ENCODE assay signal across 9 cellular contexts in genomic region chr3:73623996-73624362, GRCh38. TPM values are rescaled to one million over a fixed set of nuclear protein-coding genes. Genes with fewer than 3 reads are reported as not detected.
A peak's percentile ranks its signal among the peaks of the same experiment; 100 is the strongest.
DNase-seq lines count a peak whose midpoint lies in the region; ATAC-seq and TF ChIP-seq lines count a peak whose summit lies in the region.
"Had no signal": no experiment of that assay in that cellular context is flagged by ENCODE, and none has a peak within 500 bp of the region (broad histone marks: within the 10 kb centered on the region; RNA-seq: fewer than 3 reads in every experiment).

No MANE protein-coding gene starts in this region.

- H2AFZ ChIP-seq in OCI-LY7 (ENCODE audit: low read length) = no peak overlapping the region

- H3K27me3 Mint-ChIP-seq in activated T-helper 17 cell treated with anti-CD3 and anti-CD28 coated beads, Interleukin-2, amount 50 U/mL, for 72 hours = peaks cover 6% of the 10 kb centered on the region
- peaks cover 15 to 21% (median 20%) of the 10 kb centered on the region in 5 donors for H3K27me3 Mint-ChIP-seq in naive thymus-derived CD4-positive, alpha-beta T cell

- H4K20me1 ChIP-seq in OCI-LY7 (ENCODE audit: insufficient read depth, low read length) = no peaks in the 10 kb centered on the region

- CTCF ChIA-PET in naive thymus-derived CD4-positive, alpha-beta T cell (lab: Charles Lee) = no interaction called here
- CTCF ChIA-PET in OCI-LY7 (lab: Charles Lee; ENCODE audit: unreplicated experiment) = no interaction called here

- H3K27ac ChIP-seq in rectal smooth muscle tissue (ENCODE audit: low read depth, low read length) (peak overlapping the region; percentile 89), OCI-LY7 (ENCODE audit: low read depth, low read length, poor library complexity, severe bottlenecking) (no peak overlapping the region)
- H3K27ac ChIP-seq in naive thymus-derived CD4-positive, alpha-beta T cell (ENCODE audit: low read depth, low read length) = no peak overlapping the region

- peak; percentile 58 to 59 for ATAC-seq in left cardiac atrium
- no peak for ATAC-seq in activated T-helper 17 cell treated with anti-CD3 and anti-CD28 coated beads, Interleukin-2, amount 50 U/mL, for 72 hours (replicated peaks)
- no peak for ATAC-seq in naive thymus-derived CD4-positive, alpha-beta T cell

- no peaks in the 10 kb centered on the region for H3K79me2 ChIP-seq in OCI-LY7 (ENCODE audit: insufficient read depth, low read depth, low read length)

- no TSS peak for BruUV-seq in OCI-LY7 (replicated peaks; lab: Mats Ljungman, UMichigan)

- H3K4me3 Mint-ChIP-seq in activated T-helper 17 cell treated with anti-CD3 and anti-CD28 coated beads, Interleukin-2, amount 50 U/mL, for 72 hours = no peak overlapping the region
- H3K4me3 Mint-ChIP-seq in naive thymus-derived CD4-positive, alpha-beta T cell = no peak overlapping the region

- no peak overlapping the region for H3K4me2 ChIP-seq in OCI-LY7 (ENCODE audit: low read length)

- peak; percentile 86 for DNase-seq in EL
- DNase-seq in SK-MEL-5 (ENCODE audit: low read depth, low spot score) = peak; percentile 45
- DNase-seq in left cardiac atrium = peak; percentile 60
- no peak for DNase-seq in naive thymus-derived CD4-positive, alpha-beta T cell
- DNase-seq in OCI-M2 (lab: John Stamatoyannopoulos, UW; ENCODE audit: unreplicated experiment) = no peak
- DNase-seq in OCI-LY7 (ENCODE audit: low spot score) = no peak
- DNase-seq: activated CD4-positive, alpha-beta T cell treated with anti-CD3 and anti-CD28 coated beads, Interleukin-2, amount 50 U/mL, for 4 hours had no signal

- peak overlapping the region; percentile 27 for H3K9ac ChIP-seq in rectal smooth muscle tissue (ENCODE audit: low read length)

- peaks cover 28% of the 10 kb centered on the region for H3K4me1 ChIP-seq in rectal smooth muscle tissue (ENCODE audit: control insufficient read depth, insufficient read depth, low read length)
- H3K4me1 ChIP-seq in naive thymus-derived CD4-positive, alpha-beta T cell (ENCODE audit: control insufficient read depth in 2 of 2, insufficient read depth in 2 of 2, low read length in 2 of 2) = no peaks in the 10 kb centered on the region
- H3K4me1 ChIP-seq in OCI-LY7 (ENCODE audit: insufficient read depth, low read length, poor library complexity, severe bottlenecking) = no peaks in the 10 kb centered on the region

- TF ChIP-seq CTCF in OCI-LY7 (conservative IDR thresholded peaks at IDR 0.05; ENCODE audit: low read length) = no peak

- intact Hi-C loops in left cardiac atrium (cut with DNase I) (loop anchor here (5.0 to 10.0 kb wide), 4 partner anchors 109 to 221 kb away; no protein-coding TSS in a partner anchor), OCI-LY7 (cut with micrococcal nuclease; ENCODE audit: unreplicated experiment) (no loop called here)
- intact Hi-C loops in naive thymus-derived CD4-positive, alpha-beta T cell (cut with micrococcal nuclease) = no loop called here

- H3K4me1 Mint-ChIP-seq in activated T-helper 17 cell treated with anti-CD3 and anti-CD28 coated beads, Interleukin-2, amount 50 U/mL, for 72 hours = no peaks in the 10 kb centered on the region
- no peaks in the 10 kb centered on the region for H3K4me1 Mint-ChIP-seq in naive thymus-derived CD4-positive, alpha-beta T cell

- H3K9me2 ChIP-seq in OCI-LY7 (ENCODE audit: insufficient read depth, low read length) = no peaks in the 10 kb centered on the region

- H3K27ac Mint-ChIP-seq in activated T-helper 17 cell treated with anti-CD3 and anti-CD28 coated beads, Interleukin-2, amount 50 U/mL, for 72 hours = no peak overlapping the region
- H3K27ac Mint-ChIP-seq in naive thymus-derived CD4-positive, alpha-beta T cell = no peak overlapping the region

- H3K4me3 ChIP-seq in rectal smooth muscle tissue (ENCODE audit: low read length) (peak overlapping the region; percentile 93), OCI-LY7 (ENCODE audit: low read depth, low read length, poor library complexity, severe bottlenecking) (no peak overlapping the region)
- no peak overlapping the region for H3K4me3 ChIP-seq in naive thymus-derived CD4-positive, alpha-beta T cell (ENCODE audit: low read length)

- H3K36me3 ChIP-seq in rectal smooth muscle tissue (ENCODE audit: control insufficient read depth, insufficient read depth, low read length) (no peaks in the 10 kb centered on the region), OCI-LY7 (ENCODE audit: insufficient read depth, low read length) (no peaks in the 10 kb centered on the region)
- no peaks in the 10 kb centered on the region for H3K36me3 ChIP-seq in naive thymus-derived CD4-positive, alpha-beta T cell (ENCODE audit: control insufficient read depth in 2 of 3, insufficient read depth in 3 of 3, low read length in 3 of 3)

- POLR2A ChIA-PET in naive thymus-derived CD4-positive, alpha-beta T cell (lab: Charles Lee) = no interaction called here
- POLR2A ChIA-PET in OCI-LY7 (lab: Charles Lee) = no interaction called here

- H3K9me3 ChIP-seq in naive thymus-derived CD4-positive, alpha-beta T cell (ENCODE audit: control insufficient read depth in 2 of 3, low read length in 3 of 3) = no peaks in the 10 kb centered on the region
- H3K9me3 ChIP-seq in OCI-LY7 (ENCODE audit: low read length) = no peaks in the 10 kb centered on the region

- H3K27me3 ChIP-seq in rectal smooth muscle tissue (ENCODE audit: control insufficient read depth, insufficient read depth, low read length) = no peaks in the 10 kb centered on the region
- H3K27me3 ChIP-seq in naive thymus-derived CD4-positive, alpha-beta T cell (ENCODE audit: control insufficient read depth in 2 of 2, insufficient read depth in 2 of 2, low read length in 2 of 2) = no peaks in the 10 kb centered on the region

- in situ Hi-C loops in SK-MEL-5 (cut with HindIII; ENCODE audit: low pct_unique_long_range_greater_than_20kb, low sequenced_read_pairs) = no loop called here

- H3K9me3 Mint-ChIP-seq in activated T-helper 17 cell treated with anti-CD3 and anti-CD28 coated beads, Interleukin-2, amount 50 U/mL, for 72 hours = no peaks in the 10 kb centered on the region
- H3K9me3 Mint-ChIP-seq in naive thymus-derived CD4-positive, alpha-beta T cell = peaks cover 0 to 5% (median 0%) of the 10 kb centered on the region in 11 donors

- no peaks in the 10 kb centered on the region for H3K36me3 Mint-ChIP-seq in activated T-helper 17 cell treated with anti-CD3 and anti-CD28 coated beads, Interleukin-2, amount 50 U/mL, for 72 hours (ENCODE audit: low read depth)
- no peaks in the 10 kb centered on the region for H3K36me3 Mint-ChIP-seq in naive thymus-derived CD4-positive, alpha-beta T cell

RNA-seq across cellular contexts. Expression of gene PDZRN3, which starts 0.8 kb away (rescaled TPM):
- 4.0 and 5.2 TPM in 2 replicates for total RNA-seq in SK-MEL-5 (2014; rRNA removed; shearing (Covaris generic))
- 10.1 and 12.5 TPM in 2 replicates for polyA plus RNA-seq in SK-MEL-5 (2015; cell fraction: cytosol; rRNA removed)
- 5.0 and 6.1 TPM in 2 replicates for polyA plus RNA-seq in SK-MEL-5 (2015; cell fraction: nucleus; rRNA removed)
- total RNA-seq in left cardiac atrium (10 to 100 TPM; 30.8 to 60.6 TPM), OCI-LY7 (2022) (0.48 and 0.95 TPM in 2 replicates)
- not detected for total RNA-seq in activated T-helper 17 cell treated with anti-CD3 and anti-CD28 coated beads, Interleukin-2, amount 50 U/mL, for 72 hours
- not detected for total RNA-seq in naive thymus-derived CD4-positive, alpha-beta T cell
- polyA plus RNA-seq in naive thymus-derived CD4-positive, alpha-beta T cell = not detected
- total RNA-seq in OCI-LY7 (2014; rRNA removed; shearing (Covaris generic)) = not detected in 2 replicates

Comparison
In these comparisons a context has a peak if more than half of its experiments do, and no peak if none do; other contexts are left out.
1. DNase-seq: peak in EL (single experiment), SK-MEL-5 (single experiment) and left cardiac atrium (single experiment); none in naive thymus-derived CD4-positive, alpha-beta T cell (0 of 9), OCI-M2 (single experiment) and OCI-LY7 (single experiment).
2. ATAC-seq: peak in left cardiac atrium (2 of 2); none in activated T-helper 17 cell treated with anti-CD3 and anti-CD28 coated beads, Interleukin-2, amount 50 U/mL, for 72 hours (single experiment) and naive thymus-derived CD4-positive, alpha-beta T cell (single experiment).
3. intact Hi-C loops: an anchor here in left cardiac atrium (5.0 to 10.0 kb wide); none called in naive thymus-derived CD4-positive, alpha-beta T cell and OCI-LY7.